ENCODE assay signal across 28 cellular contexts in the genomic region with DNA sequence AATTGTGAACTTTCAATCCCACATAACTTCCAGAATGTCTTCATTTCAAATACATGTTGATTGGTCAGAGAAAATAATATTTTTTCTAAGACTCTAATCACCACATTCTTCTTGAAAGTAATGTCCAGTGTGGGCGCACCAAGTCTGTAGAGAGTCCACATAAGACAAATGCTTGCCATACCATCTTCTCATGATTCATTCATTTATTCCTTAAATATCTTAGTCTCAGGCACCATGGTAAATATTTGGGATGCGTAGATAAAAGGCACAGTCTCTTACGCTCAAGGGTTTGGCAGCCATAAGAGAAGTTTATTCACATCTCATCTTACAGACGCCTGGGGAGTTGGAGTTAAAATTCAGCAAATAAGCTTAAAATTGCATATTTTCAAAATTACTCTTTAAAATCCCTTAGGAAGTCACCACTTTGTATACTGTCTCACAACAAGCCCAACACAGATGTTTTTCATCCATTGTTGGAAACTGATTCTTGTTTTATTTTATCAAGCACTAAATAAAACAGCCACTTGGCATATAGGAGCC.
"Had no signal": no experiment of that assay in that cellular context is flagged by ENCODE, and none has a peak within 500 bp of the region (broad histone marks: within the 10 kb centered on the region; RNA-seq: fewer than 3 reads in every experiment).

No MANE protein-coding gene starts in this region.

- DNase-seq: activated CD4-positive, alpha-beta memory T cell treated with anti-CD3 and anti-CD28 coated beads for 36 hours; activated CD4-positive, alpha-beta T cell treated with anti-CD3 and anti-CD28 coated beads, Interleukin-2, amount 10 ng/mL, durations not matched to agents 24 days and 14 days; activated CD4-positive, CD25-positive, alpha-beta regulatory T cell treated with anti-CD3 and anti-CD28 coated beads, Interleukin-2, amount 50 U/mL, for 72 hours; activated CD8-positive, alpha-beta memory T cell treated with anti-CD3 and anti-CD28 coated beads, Interleukin-2, amount 50 U/mL, for 4 hours; activated gamma-delta T cell; activated naive CD4-positive, alpha-beta T cell treated with anti-CD3 and anti-CD28 coated beads, Interleukin-2, amount 10 ng/mL, durations not matched to agents 7 days and 5 days; activated naive CD8-positive, alpha-beta T cell treated with anti-CD3 and anti-CD28 coated beads, Interleukin-2, amount 10 ng/mL, durations not matched to agents 7 days and 5 days; activated T-cell treated with anti-CD3 and anti-CD28 coated beads, Interleukin-2, amount 50 U/mL, for 24 hours; amygdala; body of pancreas; cerebellar nuclear complex; effector memory CD8-positive, alpha-beta T cell; erythroblast; foreskin keratinocyte; heart left ventricle; hypothalamus; immature natural killer cell; naive B cell; occipital lobe; psoas muscle; stimulated activated CD4-positive, alpha-beta T cell treated with anti-CD3 and anti-CD28 coated beads, Interleukin-15, amount 100 ng/mL, for 24 hours; stimulated activated CD4-positive, alpha-beta T cell treated with anti-CD3 and anti-CD28 coated beads, Interleukin-2, amount 100 ng/mL, for 24 hours; stimulated activated naive B cell treated with anti-CD40 and anti-IgM and Interleukin-4, amounts not matched to agents 10 μg/mL and 1 μg/mL and 100 μg/mL, for 72 hours; T-helper 9 cell had no signal

- H3K9ac ChIP-seq: parathyroid adenoma had no signal

- H2AFZ ChIP-seq: parathyroid adenoma had no signal

- H3K9me3 ChIP-seq: body of pancreas, heart left ventricle, psoas muscle, tibial nerve had no signal

- H3K4me1 ChIP-seq: body of pancreas, foreskin keratinocyte, heart left ventricle, parathyroid adenoma, psoas muscle had no signal

- H3K4me3 ChIP-seq: body of pancreas, cardiac muscle cell, coronary artery, heart left ventricle, psoas muscle, tibial nerve had no signal

- H3K27me3 ChIP-seq: body of pancreas, cardiac muscle cell, foreskin keratinocyte, heart left ventricle, tibial nerve had no signal

- ATAC-seq: body of pancreas; effector memory CD8-positive, alpha-beta T cell; foreskin keratinocyte; heart left ventricle; psoas muscle had no signal

- H3K27ac ChIP-seq: body of pancreas, cardiac muscle cell, coronary artery, foreskin keratinocyte, heart left ventricle, parathyroid adenoma, psoas muscle, tibial nerve had no signal

- H3K79me2 ChIP-seq: parathyroid adenoma had no signal

- H3K36me3 ChIP-seq: cardiac muscle cell, heart left ventricle, tibial nerve had no signal
